In genomic region chr7:136333636-136334035, GRCh38 we compare ENCODE assay signal across 27 cellular contexts.
DNase-seq lines count a peak whose midpoint lies in the region; FAIRE-seq and TF ChIP-seq lines count a peak whose summit lies in the region.
"Had no signal": no experiment of that assay in that cellular context is flagged by ENCODE, and none has a peak within 500 bp of the region (broad histone marks: within the 10 kb centered on the region; RNA-seq: fewer than 3 reads in every experiment).

No MANE protein-coding gene starts in this region.

- H3K4me2 ChIP-seq in H1 (ENCODE audit: insufficient read depth in 1 of 2, low read depth in 2 of 2, low read length in 2 of 2) (no peak overlapping the region), neuronal stem cell (ENCODE audit: insufficient read depth, low read length, poor library complexity, severe bottlenecking) (no peak overlapping the region)
- H3K4me2 ChIP-seq: BLaER1 had no signal

- H3K23ac ChIP-seq in H1 (ENCODE audit: insufficient read length) = no peak overlapping the region
- H3K23ac ChIP-seq in neuronal stem cell (ENCODE audit: low read depth, low read length, poor library complexity) = no peak overlapping the region

- no peak overlapping the region for H3K4ac ChIP-seq in H1 (replicated peaks; ENCODE audit: insufficient read length, low read depth, low read length)
- no peak overlapping the region for H3K4ac ChIP-seq in neuronal stem cell (ENCODE audit: low read length)

- DNase-seq in H1 (ENCODE audit: low read depth in 1 of 2, low spot score in 2 of 2) = no peak
- no peak for DNase-seq in mesothelial cell of epicardium (ENCODE audit: low spot score in 2 of 2, unreplicated experiment in 2 of 2)
- no peak for DNase-seq in neuronal stem cell (ENCODE audit: low spot score)
- DNase-seq in NCI-H1092 (lab: John Stamatoyannopoulos, UW) = no peak
- no peak for DNase-seq in activated gamma-delta T cell (lab: John Stamatoyannopoulos, UW)
- no peak for DNase-seq in stimulated activated CD4-positive, alpha-beta T cell treated with anti-CD3 and anti-CD28 coated beads, Interleukin-2, amount 100 ng/mL, for 48 hours
- DNase-seq in EL = no peak
- DNase-seq: 8988T; ACHN; BE2C; C1 segment of cervical spinal cord; CD4-positive, alpha-beta memory T cell; CD4-positive, CD25-positive, alpha-beta regulatory T cell; CD8-positive, alpha-beta memory T cell; COR-L47; DMS 273 treated with DMSO at 0.1 percent for 48 hours; DMS153; DMS53; DMS79; DND-41; GF-D8 had no signal

- H3K27ac Mint-ChIP-seq in mesothelial cell of epicardium = peak overlapping the region; percentile 74
- H3K27ac Mint-ChIP-seq: CD14-positive monocyte; CD4-positive, alpha-beta memory T cell; CD4-positive, CD25-positive, alpha-beta regulatory T cell; CD8-positive, alpha-beta memory T cell had no signal

- H2BK12ac ChIP-seq in H1 (ENCODE audit: low read depth, low read length) (no peak overlapping the region), neuronal stem cell (ENCODE audit: low read length) (no peak overlapping the region)

- no peak overlapping the region for H3K18ac ChIP-seq in H1 (ENCODE audit: extremely low read depth, low read length)
- H3K18ac ChIP-seq in neuronal stem cell (ENCODE audit: low read length) = peak overlapping the region; percentile 7

- no peak overlapping the region for H4K91ac ChIP-seq in H1 (replicated peaks; ENCODE audit: insufficient read length, low read length)
- H4K91ac ChIP-seq in neuronal stem cell (ENCODE audit: low read depth, low read length, poor library complexity) = no peak overlapping the region

- H3K4me1 Mint-ChIP-seq in mesothelial cell of epicardium = peaks cover 29% of the 10 kb centered on the region
- H3K4me1 Mint-ChIP-seq: CD14-positive monocyte; CD4-positive, alpha-beta memory T cell; CD4-positive, CD25-positive, alpha-beta regulatory T cell; CD8-positive, alpha-beta memory T cell had no signal

- H2AK5ac ChIP-seq in H1 (ENCODE audit: low read depth, low read length) (no peak overlapping the region), neuronal stem cell (ENCODE audit: low read depth, low read length) (no peak overlapping the region)

- H2BK120ac ChIP-seq in H1 (replicated peaks; ENCODE audit: low read depth, low read length) (no peak overlapping the region), neuronal stem cell (ENCODE audit: low read depth, low read length) (no peak overlapping the region)

- H3K9me3 ChIP-seq in H1 (ENCODE audit: insufficient read depth in 2 of 2, low read depth in 1 of 2, low read length in 1 of 2) = no peaks in the 10 kb centered on the region
- no peaks in the 10 kb centered on the region for H3K9me3 ChIP-seq in neuronal stem cell (replicated peaks in 1 of 2; ENCODE audit: control insufficient read depth in 2 of 2, insufficient read depth in 1 of 2, low read depth in 1 of 2, low read length in 2 of 2)
- H3K9me3 ChIP-seq: BE2C, BLaER1 had no signal

- no peaks in the 10 kb centered on the region for H3K36me3 Mint-ChIP-seq in mesothelial cell of epicardium
- H3K36me3 Mint-ChIP-seq: CD14-positive monocyte; CD4-positive, alpha-beta memory T cell; CD4-positive, CD25-positive, alpha-beta regulatory T cell had no signal

- H3K36me3 ChIP-seq in H1 (ENCODE audit: control insufficient read depth in 2 of 4, insufficient read depth in 4 of 4, low read length in 3 of 4) (no peaks in the 10 kb centered on the region), neuronal stem cell (replicated peaks in 1 of 2; ENCODE audit: control insufficient read depth in 2 of 2, insufficient read depth in 2 of 2, low read length in 2 of 2) (no peaks in the 10 kb centered on the region)
- H3K36me3 ChIP-seq: BE2C, BLaER1 had no signal

- no peaks in the 10 kb centered on the region for H3K4me1 ChIP-seq in H1 (replicated peaks in 1 of 4; ENCODE audit: control insufficient read depth in 3 of 4, insufficient read depth in 4 of 4, low read length in 3 of 4)
- no peaks in the 10 kb centered on the region for H3K4me1 ChIP-seq in neuronal stem cell (ENCODE audit: control insufficient read depth in 2 of 2, insufficient read depth in 1 of 2, low read depth in 1 of 2, low read length in 2 of 2)
- H3K4me1 ChIP-seq: BE2C, BLaER1 had no signal

- H3K27me3 ChIP-seq in H1 (replicated peaks in 1 of 4; ENCODE audit: control insufficient read depth in 3 of 4, extremely low read depth in 1 of 4, insufficient read depth in 3 of 4, low read length in 3 of 4) (no peaks in the 10 kb centered on the region), neuronal stem cell (ENCODE audit: control insufficient read depth in 3 of 3, insufficient read depth in 3 of 3, low read depth in 1 of 3, low read length in 3 of 3) (no peaks in the 10 kb centered on the region)
- H3K27me3 ChIP-seq: BE2C, BLaER1 had no signal

- H3K27ac ChIP-seq in H1 (ENCODE audit: low read depth, low read length) = no peak overlapping the region
- H3K27ac ChIP-seq in neuronal stem cell (replicated peaks; ENCODE audit: low read length) = no peak overlapping the region
- H3K27ac ChIP-seq: BLaER1 had no signal

- no peak for TF ChIP-seq POLR2A in H1 (IDR thresholded peaks at IDR 0.05; ENCODE audit: control extremely low read depth in 1 of 2, low read depth in 2 of 2, low read length in 2 of 2)

- CTCF ChIA-PET in H1 (lab: Charles Lee; ENCODE audit: partially characterized antibody) = no interaction called here

- H2BK5ac ChIP-seq in H1 (ENCODE audit: low read depth, low read length) (no peak overlapping the region), neuronal stem cell (ENCODE audit: low read length) (no peak overlapping the region)

- FAIRE-seq in H1 (lab: Jason Lieb, UNC) = no peak
- FAIRE-seq: A204.1, G401.6, GM12891, GM18507 had no signal

- H4K20me1 ChIP-seq in H1 (replicated peaks in 1 of 2; ENCODE audit: control insufficient read depth in 1 of 2, insufficient read depth in 2 of 2, low read length in 2 of 2) = no peaks in the 10 kb centered on the region
- H4K20me1 ChIP-seq: BLaER1 had no signal

- H4K8ac ChIP-seq in H1 (ENCODE audit: extremely low read depth, insufficient read depth, low read length) = no peak overlapping the region
- H4K8ac ChIP-seq in neuronal stem cell (ENCODE audit: low read depth, low read length) = peak overlapping the region; percentile 65

- 93% methylated on average over 2 of the region's 2 CpGs; no CpG with 5 or more reads in 1 of the 2 experiments for WGBS in H1 (ENCODE audit: extremely low coverage in 1 of 2, insufficient coverage in 1 of 2, insufficient read length in 1 of 2, insufficient replicate concordance in 2 of 2, low coverage in 1 of 2, low lambda C conversion rate in 2 of 2, missing lambda C conversion rate in 1 of 2), 2 experiments
- no CpG with 5 or more reads among the region's 2 CpGs for WGBS in neuronal stem cell (ENCODE audit: extremely low coverage in 2 of 2, insufficient read length in 2 of 2, insufficient replicate concordance in 1 of 2), 2 donors

- H3K27me3 Mint-ChIP-seq in mesothelial cell of epicardium (ENCODE audit: low read depth) = no peaks in the 10 kb centered on the region
- H3K27me3 Mint-ChIP-seq: CD4-positive, alpha-beta memory T cell; CD4-positive, CD25-positive, alpha-beta regulatory T cell had no signal

- no peak overlapping the region for H3K56ac ChIP-seq in H1 (replicated peaks; ENCODE audit: insufficient read length, low read depth, low read length)

- H3K4me3 ChIP-seq in H1 (ENCODE audit: extremely low read depth in 1 of 4, insufficient read depth in 2 of 4, low read depth in 3 of 4, low read length in 4 of 4) = no peak overlapping the region
- no peak overlapping the region for H3K4me3 ChIP-seq in neuronal stem cell (ENCODE audit: low read length in 2 of 2)
- H3K4me3 ChIP-seq: BLaER1 had no signal

- TF ChIP-seq CTCF in H1 (IDR thresholded peaks at IDR 0.05; ENCODE audit: control extremely low read depth in 1 of 3, insufficient read depth in 1 of 3, low read depth in 1 of 3, low read length in 3 of 3) = no peak
- TF ChIP-seq CTCF in mesothelial cell of epicardium (IDR thresholded peaks at IDR 0.05; ENCODE audit: unreplicated experiment) = no peak

- no peak for TF ChIP-seq RAD21 in H1 (IDR thresholded peaks at IDR 0.05 in 1 of 2, conservative IDR thresholded peaks at IDR 0.05 in 1 of 2; ENCODE audit: low read depth in 2 of 2, low read length in 2 of 2)

- peak overlapping the region; percentile 36; the same call in 1 of the 2 replicates for H2AFZ ChIP-seq in H1 (ENCODE audit: low read length)
- no peak overlapping the region for H2AFZ ChIP-seq in neuronal stem cell (ENCODE audit: low read length)

- H2BK15ac ChIP-seq in H1 (ENCODE audit: low read length) = no peak overlapping the region
- H2BK15ac ChIP-seq in neuronal stem cell (ENCODE audit: low read length) = no peak overlapping the region

- no peak overlapping the region for H3K14ac ChIP-seq in H1 (ENCODE audit: insufficient read length)
- H3K14ac ChIP-seq in neuronal stem cell (ENCODE audit: low read length) = peak overlapping the region; percentile 82

- no peak for TF ChIP-seq EP300 in H1 (IDR thresholded peaks at IDR 0.05; ENCODE audit: borderline replicate concordance in 1 of 2, low read depth in 2 of 2, low read length in 2 of 2)

- POLR2A ChIA-PET in H1 (lab: Charles Lee; ENCODE audit: partially characterized antibody) = no interaction called here

- H3K79me1 ChIP-seq in H1 (ENCODE audit: low read depth, low read length) (no peaks in the 10 kb centered on the region), neuronal stem cell (ENCODE audit: low read depth, low read length) (no peaks in the 10 kb centered on the region)

- H3K9ac ChIP-seq in H1 (replicated peaks in 1 of 4; ENCODE audit: extremely low read depth in 1 of 4, low read depth in 3 of 4, low read length in 3 of 4) (no peak overlapping the region), neuronal stem cell (ENCODE audit: low read depth, low read length, poor library complexity) (no peak overlapping the region)
- H3K9ac ChIP-seq: BLaER1 had no signal

- H4K5ac ChIP-seq in H1 (ENCODE audit: insufficient read length, low read depth, low read length) = no peak overlapping the region

- no peak overlapping the region for H3K4me3 Mint-ChIP-seq in mesothelial cell of epicardium
- H3K4me3 Mint-ChIP-seq: CD14-positive monocyte; CD4-positive, alpha-beta memory T cell; CD4-positive, CD25-positive, alpha-beta regulatory T cell; CD8-positive, alpha-beta memory T cell had no signal

- H2BK20ac ChIP-seq in H1 (ENCODE audit: low read length) = no peak overlapping the region

- no peaks in the 10 kb centered on the region for H3K23me2 ChIP-seq in H1 (ENCODE audit: low read depth, low read length)

- peaks cover 5% of the 10 kb centered on the region for H3K9me3 Mint-ChIP-seq in mesothelial cell of epicardium

- H3K79me2 ChIP-seq in H1 (ENCODE audit: control insufficient read depth in 1 of 2, insufficient read depth in 2 of 2, low read length in 2 of 2) = no peaks in the 10 kb centered on the region

TF ChIP-seq in H1, 55 proteins besides CTCF, POLR2A, EP300 and RAD21:
- no peak for TF ChIP-seq ATF3 (IDR thresholded peaks at IDR 0.05; ENCODE audit: insufficient read depth, low read depth, low read length)
- no peak for TF ChIP-seq SP4 (IDR thresholded peaks at IDR 0.05; ENCODE audit: low read length)
